ENCODE assay signal across 20 cellular contexts in genomic region chr12:68122236-68122920, GRCh38. TPM values are rescaled to one million over a fixed set of nuclear protein-coding genes. Genes with fewer than 3 reads are reported as not detected.
"Had no signal": no experiment of that assay in that cellular context is flagged by ENCODE, and none has a peak within 500 bp of the region (broad histone marks: within the 10 kb centered on the region; RNA-seq: fewer than 3 reads in every experiment).

No MANE protein-coding gene starts in this region.

- H3K4me3 ChIP-seq: prostate gland had no signal

- H3K27ac ChIP-seq: prostate gland had no signal

- ATAC-seq: activated naive CD8-positive, alpha-beta T cell treated with anti-CD3 and anti-CD28 coated beads, Interleukin-2, amount 50 U/mL, for 24 hours; activated T-cell treated with anti-CD3 and anti-CD28 coated beads, Interleukin-2, amount 50 U/mL, for 72 hours; left lobe of liver; sciatic nerve had no signal

- H3K4me1 Mint-ChIP-seq: brain, nephron had no signal

- H3K4me3 Mint-ChIP-seq: activated CD4-positive, alpha-beta memory T cell treated with anti-CD3 and anti-CD28 coated beads, Interleukin-2, amount 10 ng/mL, durations not matched to agents 7 days and 5 days; activated naive CD8-positive, alpha-beta T cell treated with anti-CD3 and anti-CD28 coated beads, Interleukin-2, amount 50 U/mL, for 24 hours; activated T-cell treated with anti-CD3 and anti-CD28 coated beads, Interleukin-2, amount 50 U/mL, for 72 hours; brain; endodermal cell; nephron had no signal

- H3K9me3 ChIP-seq: prostate gland had no signal

- H3K27ac Mint-ChIP-seq: activated CD4-positive, alpha-beta memory T cell treated with anti-CD3 and anti-CD28 coated beads, Interleukin-2, amount 10 ng/mL, durations not matched to agents 7 days and 5 days; activated naive CD8-positive, alpha-beta T cell treated with anti-CD3 and anti-CD28 coated beads, Interleukin-2, amount 50 U/mL, for 24 hours; activated T-cell treated with anti-CD3 and anti-CD28 coated beads, Interleukin-2, amount 50 U/mL, for 72 hours; brain; endodermal cell; nephron had no signal

- DNase-seq: activated CD4-positive, alpha-beta memory T cell treated with anti-CD3 and anti-CD28 coated beads, Interleukin-2, amount 10 ng/mL, durations not matched to agents 7 days and 5 days; activated CD8-positive, alpha-beta memory T cell treated with anti-CD3 and anti-CD28 coated beads, Interleukin-2, amount 50 U/mL, for 4 hours; activated naive CD8-positive, alpha-beta T cell treated with anti-CD3 and anti-CD28 coated beads, Interleukin-2, amount 50 U/mL, for 24 hours; activated T-cell treated with anti-CD3 and anti-CD28 coated beads, Interleukin-2, amount 50 U/mL, for 72 hours; endodermal cell; stimulated activated CD4-positive, alpha-beta T cell treated with anti-CD3 and anti-CD28 coated beads, Interleukin-12 subunit alpha, Interleukin-12 subunit beta, amount 100 ng/mL, for 4 hours; stimulated activated CD4-positive, alpha-beta T cell treated with anti-CD3 and anti-CD28 coated beads, Interleukin-2, amount 100 ng/mL, for 48 hours; stimulated activated naive CD4-positive, alpha-beta T cell treated with Interleukin-2 at 50 U/mL for 16 hours; SW 1271; T-helper 9 cell; trophoblast cell had no signal

- H3K36me3 ChIP-seq: prostate gland had no signal

- H3K4me1 ChIP-seq: prostate gland had no signal

- H3K36me3 Mint-ChIP-seq: brain had no signal

- H3K27me3 Mint-ChIP-seq: activated naive CD8-positive, alpha-beta T cell treated with anti-CD3 and anti-CD28 coated beads, Interleukin-2, amount 50 U/mL, for 24 hours had no signal

RNA-seq across cellular contexts. Expression of gene IFNG, which starts 37.2 kb away (rescaled TPM):
- total RNA-seq: cerebellum, dermis microvascular lymphatic vessel endothelial cell, endodermal cell, omental fat pad, prostate gland had no signal
- polyA plus RNA-seq: esophagus had no signal
